Comparison of ENCODE assay signal across 20 cellular contexts in genomic region chr2:45859682-45860081, GRCh38.
DNase-seq lines count a peak whose midpoint lies in the region; ATAC-seq and TF ChIP-seq lines count a peak whose summit lies in the region.
"Had no signal": no experiment of that assay in that cellular context is flagged by ENCODE, and none has a peak within 500 bp of the region (broad histone marks: within the 10 kb centered on the region; RNA-seq: fewer than 3 reads in every experiment).

No MANE protein-coding gene starts in this region.

- H3K4me3 Mint-ChIP-seq in activated naive CD4-positive, alpha-beta T cell treated with anti-CD3 and anti-CD28 coated beads for 36 hours = no peak overlapping the region
- peak overlapping the region; percentile 83 for H3K4me3 Mint-ChIP-seq in HFFc6
- H3K4me3 Mint-ChIP-seq: dendritic cell treated with granulocyte-macrophage colony-stimulating factor and Interleukin-4, amounts not matched to agents 40 ng/mL and 50 ng/mL, for 4 days; H9 had no signal

- peak overlapping the region; percentile 64 for H3K4me2 ChIP-seq in hepatocyte
- H3K4me2 ChIP-seq: KMS-11, PC-9 had no signal

- whole genome bisulfite sequencing in hepatocyte (ENCODE audit: low lambda C conversion rate, missing lambda C conversion rate) = 84% methylated on average over 1 of the region's 1 CpG
- 27 to 53% (median 36%) methylated on average over 1 of the region's 1 CpG for WGBS in stomach, 5 donors

- CTCF ChIA-PET in activated naive CD4-positive, alpha-beta T cell treated with anti-CD3 and anti-CD28 coated beads for 36 hours (lab: Charles Lee) = interaction anchor here (1.1 to 1.5 kb wide), 2 partner anchors 30 to 81 kb away, joined by 3 to 7 read pairs; no protein-coding TSS in a partner anchor

- TF ChIP-seq EP300 in stomach (IDR thresholded peaks at IDR 0.05) = no peak

- no peaks in the 10 kb centered on the region for H3K9me2 ChIP-seq in hepatocyte (replicated peaks; ENCODE audit: insufficient read depth)

- H3K27ac ChIP-seq in hepatocyte (peak overlapping the region; percentile 15), stomach (peak overlapping the region in 3 of 5 donors; percentile 44 to 67 (median 65))
- H3K27ac ChIP-seq: KMS-11, parathyroid adenoma, PC-9, testis had no signal

- H3K36me3 ChIP-seq in hepatocyte (replicated peaks; ENCODE audit: insufficient read depth, low read depth) = no peaks in the 10 kb centered on the region
- no peaks in the 10 kb centered on the region for H3K36me3 ChIP-seq in stomach
- H3K36me3 ChIP-seq: lower lobe of right lung had no signal

- H3K27ac Mint-ChIP-seq in activated naive CD4-positive, alpha-beta T cell treated with anti-CD3 and anti-CD28 coated beads for 36 hours = no peak overlapping the region
- peak overlapping the region; percentile 69; the same call in 1 of the 2 replicates for H3K27ac Mint-ChIP-seq in HFFc6
- H3K27ac Mint-ChIP-seq: H9 had no signal

- peak; percentile 28 for DNase-seq in activated naive CD4-positive, alpha-beta T cell treated with anti-CD3 and anti-CD28 coated beads for 36 hours
- DNase-seq in activated naive CD4-positive, alpha-beta T cell treated with anti-CD3 and anti-CD28 coated beads, Interleukin-2, amount 50 U/mL, for 16 hours = no peak
- no peak for DNase-seq in HFFc6
- no peak for DNase-seq in hepatocyte (ENCODE audit: low spot score)
- DNase-seq in stomach = no peak
- DNase-seq in GM19238 (ENCODE audit: insufficient read length, low spot score) = no peak
- no peak for DNase-seq in HCEC 1CT
- DNase-seq: CD4-positive, CD25-positive, alpha-beta regulatory T cell; DMS153; H9; lower lobe of right lung; NCI-H1048; NCI-H2029 treated with DMSO at 0.1 percent for 48 hours; PC-9; SHP77 treated with DMSO at 0.1 percent for 48 hours; testis had no signal

- no peak for TF ChIP-seq CTCF in HFFc6 (IDR thresholded peaks at IDR 0.05)
- TF ChIP-seq CTCF in hepatocyte (IDR thresholded peaks at IDR 0.05; ENCODE audit: poor library complexity) = no peak
- TF ChIP-seq CTCF in stomach (IDR thresholded peaks at IDR 0.05) = no peak

- H3K27me3 ChIP-seq in hepatocyte (no peaks in the 10 kb centered on the region), stomach (no peaks in the 10 kb centered on the region)
- H3K27me3 ChIP-seq: testis had no signal

- no peaks in the 10 kb centered on the region for H3K79me2 ChIP-seq in hepatocyte

- H4K20me1 ChIP-seq in hepatocyte (ENCODE audit: insufficient read depth, poor library complexity, severe bottlenecking) = no peaks in the 10 kb centered on the region

- H3K36me3 Mint-ChIP-seq in activated naive CD4-positive, alpha-beta T cell treated with anti-CD3 and anti-CD28 coated beads for 36 hours (ENCODE audit: low read depth) = no peaks in the 10 kb centered on the region
- H3K36me3 Mint-ChIP-seq in HFFc6 (ENCODE audit: low read depth) = peaks cover 8% of the 10 kb centered on the region; the same call in 1 of the 2 replicates
- H3K36me3 Mint-ChIP-seq: CD4-positive, CD25-positive, alpha-beta regulatory T cell had no signal

- H3K4me1 ChIP-seq in hepatocyte (ENCODE audit: insufficient read depth) = peaks cover 13% of the 10 kb centered on the region
- peaks cover 20 to 79% (median 52%) of the 10 kb centered on the region in 4 donors for H3K4me1 ChIP-seq in stomach

- H3K9me3 ChIP-seq in hepatocyte (ENCODE audit: low read depth) (no peaks in the 10 kb centered on the region), stomach (no peaks in the 10 kb centered on the region)
- H3K9me3 ChIP-seq: lower lobe of right lung, testis had no signal

- H3K4me3 ChIP-seq in hepatocyte = no peak overlapping the region
- H3K4me3 ChIP-seq in stomach = no peak overlapping the region
- H3K4me3 ChIP-seq: PC-9, testis had no signal

- no peaks in the 10 kb centered on the region for H3K9me3 Mint-ChIP-seq in activated naive CD4-positive, alpha-beta T cell treated with anti-CD3 and anti-CD28 coated beads for 36 hours
- peaks cover 4% of the 10 kb centered on the region; the same call in 1 of the 2 replicates for H3K9me3 Mint-ChIP-seq in HFFc6
- H3K9me3 Mint-ChIP-seq: dendritic cell treated with granulocyte-macrophage colony-stimulating factor and Interleukin-4, amounts not matched to agents 40 ng/mL and 50 ng/mL, for 4 days; H9 had no signal

- H3K4me1 Mint-ChIP-seq in activated naive CD4-positive, alpha-beta T cell treated with anti-CD3 and anti-CD28 coated beads for 36 hours (ENCODE audit: low read depth) = peaks cover 42% of the 10 kb centered on the region
- H3K4me1 Mint-ChIP-seq in HFFc6 (ENCODE audit: low read depth) = peaks cover 38% of the 10 kb centered on the region

- H2AFZ ChIP-seq in hepatocyte = no peak overlapping the region
- H2AFZ ChIP-seq: parathyroid adenoma, PC-9 had no signal

- H3K27me3 Mint-ChIP-seq in activated naive CD4-positive, alpha-beta T cell treated with anti-CD3 and anti-CD28 coated beads for 36 hours (ENCODE audit: low read depth) = no peaks in the 10 kb centered on the region
- peaks cover 2% of the 10 kb centered on the region; the same call in 1 of the 2 replicates for H3K27me3 Mint-ChIP-seq in HFFc6 (ENCODE audit: insufficient read depth)
- H3K27me3 Mint-ChIP-seq: dendritic cell treated with granulocyte-macrophage colony-stimulating factor and Interleukin-4, amounts not matched to agents 40 ng/mL and 50 ng/mL, for 4 days had no signal

- intact Hi-C loops in activated naive CD4-positive, alpha-beta T cell treated with anti-CD3 and anti-CD28 coated beads for 36 hours (cut with micrococcal nuclease) = loop anchor here (1.0 to 2.0 kb wide), 3 partner anchors 30 to 209 kb away; partner anchors contain the start of gene PRKCE
- intact Hi-C loops in stomach (cut with DNase I; ENCODE audit: low total_unique reads) = no loop called here

- no peak for ATAC-seq in GM18505 (IDR thresholded peaks at IDR 0.05; ENCODE audit: unreplicated experiment)

- TF ChIP-seq POLR2A in stomach (IDR thresholded peaks at IDR 0.05) (no peak), GM18505 (IDR thresholded peaks at IDR 0.05; ENCODE audit: borderline replicate concordance, extremely low read depth, insufficient read depth, insufficient read length) (no peak)
